Comparison of ENCODE assay signal across 9 cellular contexts in genomic region chr7:157271991-157272324, GRCh38.
DNase-seq lines count a peak whose midpoint lies in the region; ATAC-seq, FAIRE-seq and TF ChIP-seq lines count a peak whose summit lies in the region.
"Had no signal": no experiment of that assay in that cellular context is flagged by ENCODE, and none has a peak within 500 bp of the region (broad histone marks: within the 10 kb centered on the region; RNA-seq: fewer than 3 reads in every experiment).

No MANE protein-coding gene starts in this region.

- no peak for DNase-seq in stimulated activated naive CD8-positive, alpha-beta T cell treated with anti-CD3 and anti-CD28 coated beads, Interleukin-15, Interleukin-2, amounts not matched to agents 100 U/mL and 50 U/mL, for 24 hours
- DNase-seq in astrocyte of the spinal cord (ENCODE audit: low read depth, low spot score) (peak; percentile 97), right lobe of liver (peak; percentile 75 to 92 (median 88)), H54 (ENCODE audit: insufficient read length, low spot score) (no peak), NCI-H2227 treated with DMSO at 0.1 percent for 48 hours (lab: John Stamatoyannopoulos, UW) (no peak)
- no peak for DNase-seq in activated naive CD4-positive, alpha-beta T cell treated with anti-CD3 and anti-CD28 coated beads, Interleukin-2, amount 50 U/mL, for 16 hours
- DNase-seq: stimulated activated CD4-positive, alpha-beta T cell treated with anti-CD3 and anti-CD28 coated beads, Interleukin-15, amount 100 ng/mL, for 24 hours had no signal

- H3K27me3 Mint-ChIP-seq in stimulated activated naive CD8-positive, alpha-beta T cell treated with anti-CD3 and anti-CD28 coated beads, Interleukin-15, Interleukin-2, amounts not matched to agents 100 ng/mL and 50 ng/mL, for 24 hours: no peaks in the 10 kb centered on the region

- intact Hi-C loops in right lobe of liver (cut with DNase I): loop anchor here in 1 of 2 donors (10.0 kb wide), 1 partner anchor 297 kb away; no protein-coding TSS in a partner anchor

- H3K4me3 Mint-ChIP-seq in stimulated activated naive CD8-positive, alpha-beta T cell treated with anti-CD3 and anti-CD28 coated beads, Interleukin-15, Interleukin-2, amounts not matched to agents 100 ng/mL and 50 ng/mL, for 24 hours: no peak overlapping the region

- 36% methylated on average over 7 of the region's 9 CpGs for WGBS in right lobe of liver (ENCODE audit: insufficient coverage, low coverage, low lambda C conversion rate, missing lambda C conversion rate)

- no peak for FAIRE-seq in H54 (lab: Jason Lieb, UNC)

- H3K4me1 Mint-ChIP-seq in stimulated activated naive CD8-positive, alpha-beta T cell treated with anti-CD3 and anti-CD28 coated beads, Interleukin-15, Interleukin-2, amounts not matched to agents 100 ng/mL and 50 ng/mL, for 24 hours (ENCODE audit: low read depth): peaks cover 23% of the 10 kb centered on the region

- ATAC-seq in stimulated activated naive CD8-positive, alpha-beta T cell treated with anti-CD3 and anti-CD28 coated beads, Interleukin-15, Interleukin-2, amounts not matched to agents 100 U/mL and 50 U/mL, for 24 hours: no peak
- peak; percentile 76 to 88 (median 80) for ATAC-seq in right lobe of liver
- no peak for ATAC-seq in HG02981 (IDR thresholded peaks at IDR 0.05; ENCODE audit: unreplicated experiment)

- in situ Hi-C loops in astrocyte of the spinal cord (cut with HindIII; ENCODE audit: low sequenced_read_pairs): no loop called here

- H3K4me3 ChIP-seq in astrocyte of the spinal cord (ENCODE audit: low read depth, low read length): no peak overlapping the region
- no peak overlapping the region for H3K4me3 ChIP-seq in right lobe of liver

- peak overlapping the region; percentile 85 to 95 (median 88) for H3K27ac ChIP-seq in right lobe of liver

- no peaks in the 10 kb centered on the region for H3K27me3 ChIP-seq in right lobe of liver

- TF ChIP-seq CTCF in astrocyte of the spinal cord (IDR thresholded peaks at IDR 0.05; ENCODE audit: low read depth, low read length): no peak
- TF ChIP-seq CTCF in right lobe of liver (IDR thresholded peaks at IDR 0.05): no peak

- peak overlapping the region; percentile 16 for H3K27ac Mint-ChIP-seq in stimulated activated naive CD8-positive, alpha-beta T cell treated with anti-CD3 and anti-CD28 coated beads, Interleukin-15, Interleukin-2, amounts not matched to agents 100 ng/mL and 50 ng/mL, for 24 hours

- H3K9me3 ChIP-seq in right lobe of liver: no peaks in the 10 kb centered on the region

- peaks cover 34% of the 10 kb centered on the region for H3K36me3 Mint-ChIP-seq in stimulated activated naive CD8-positive, alpha-beta T cell treated with anti-CD3 and anti-CD28 coated beads, Interleukin-15, Interleukin-2, amounts not matched to agents 100 ng/mL and 50 ng/mL, for 24 hours (ENCODE audit: low read depth)

- peak; percentile 70 for TF ChIP-seq POLR2A in right lobe of liver (IDR thresholded peaks at IDR 0.05)
- no peak for TF ChIP-seq POLR2A in H54 (IDR thresholded peaks at IDR 0.05; ENCODE audit: low read depth, low read length)

- no peaks in the 10 kb centered on the region for H3K9me3 Mint-ChIP-seq in stimulated activated naive CD8-positive, alpha-beta T cell treated with anti-CD3 and anti-CD28 coated beads, Interleukin-15, Interleukin-2, amounts not matched to agents 100 ng/mL and 50 ng/mL, for 24 hours

- peaks cover 0 to 30% (median 6%) of the 10 kb centered on the region in 4 donors for H3K36me3 ChIP-seq in right lobe of liver

- H3K4me1 ChIP-seq in right lobe of liver: peaks cover 0 to 24% (median 7%) of the 10 kb centered on the region in 4 donors

Comparison
In these comparisons a context has a peak if more than half of its experiments do, and no peak if none do; other contexts are left out.
1. ATAC-seq: peak in right lobe of liver (4 of 4); none in stimulated activated naive CD8-positive, alpha-beta T cell treated with anti-CD3 and anti-CD28 coated beads, Interleukin-15, Interleukin-2, amounts not matched to agents 100 U/mL and 50 U/mL, for 24 hours (single experiment) and HG02981 (single experiment).
2. DNase-seq: peak in astrocyte of the spinal cord (single experiment) and right lobe of liver (3 of 3); none in stimulated activated naive CD8-positive, alpha-beta T cell treated with anti-CD3 and anti-CD28 coated beads, Interleukin-15, Interleukin-2, amounts not matched to agents 100 U/mL and 50 U/mL, for 24 hours (single experiment), H54 (single experiment), activated naive CD4-positive, alpha-beta T cell treated with anti-CD3 and anti-CD28 coated beads, Interleukin-2, amount 50 U/mL, for 16 hours (single experiment) and NCI-H2227 treated with DMSO at 0.1 percent for 48 hours (single experiment).